Comparison of ENCODE assay signal across 9 cellular contexts in the genomic region with DNA sequence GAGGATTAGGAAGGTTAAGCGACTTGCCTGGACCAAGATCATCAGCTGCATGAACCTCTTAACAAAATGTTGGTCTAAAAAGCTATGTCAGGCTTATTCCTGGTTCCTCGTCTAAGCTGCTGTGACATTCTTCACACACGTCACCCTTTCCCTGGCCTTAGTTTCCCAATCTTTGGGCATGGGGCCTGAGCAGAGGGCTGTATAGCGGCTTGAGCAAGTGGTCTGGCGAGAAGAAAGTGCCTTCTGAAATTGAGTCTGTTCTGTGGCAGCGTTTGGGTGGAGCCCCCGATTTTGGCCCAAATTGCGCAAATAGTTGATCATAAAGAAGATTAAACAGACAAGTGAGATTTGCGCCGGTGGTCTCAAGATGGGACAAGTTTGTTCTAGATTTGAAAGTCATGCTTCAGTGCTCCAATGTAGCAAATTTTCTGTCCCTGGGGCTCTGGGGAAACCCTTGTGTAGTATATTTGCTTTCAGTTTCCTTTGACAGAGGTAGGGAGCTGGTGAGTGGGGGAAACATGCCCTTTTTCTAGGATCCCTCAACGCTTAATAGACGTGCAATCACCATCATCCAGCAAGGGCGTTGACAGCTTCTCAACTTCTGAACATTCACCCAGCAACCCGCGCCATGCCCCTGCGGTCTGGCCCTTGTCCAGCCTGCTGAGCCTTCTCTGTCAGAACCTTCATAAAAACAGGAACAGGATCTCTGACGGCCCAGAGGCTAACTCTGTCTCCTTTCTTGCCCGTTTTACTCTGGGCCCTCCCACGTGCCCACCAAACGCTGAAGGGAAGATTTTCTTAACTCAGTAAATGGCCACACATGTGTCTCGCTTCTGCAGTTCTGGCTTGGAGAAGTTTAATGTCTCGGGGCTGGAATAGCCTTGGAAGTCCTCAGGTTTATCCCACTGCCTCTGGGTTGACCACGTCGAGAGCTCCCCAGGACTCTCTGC. TPM values are rescaled to one million over a fixed set of nuclear protein-coding genes. Genes with fewer than 3 reads are reported as not detected.
DNase-seq lines count a peak whose midpoint lies in the region; ATAC-seq and TF ChIP-seq lines count a peak whose summit lies in the region.
"Had no signal": no experiment of that assay in that cellular context is flagged by ENCODE, and none has a peak within 500 bp of the region (broad histone marks: within the 10 kb centered on the region; RNA-seq: fewer than 3 reads in every experiment).

No MANE protein-coding gene starts in this region.

- H3K27me3 ChIP-seq in CD8-positive, alpha-beta memory T cell (ENCODE audit: insufficient read depth, low read length, poor library complexity, severe bottlenecking) = no peaks in the 10 kb centered on the region
- peaks cover 0 to 6% of the 10 kb centered on the region in 2 donors for H3K27me3 ChIP-seq in tibial nerve

- DNase-seq in CD8-positive, alpha-beta memory T cell = peak in 3 of 5 donors; percentile 4 to 41 (median 32)
- DNase-seq in activated CD8-positive, alpha-beta memory T cell treated with anti-CD3 and anti-CD28 coated beads, Interleukin-2, amount 10 ng/mL, durations not matched to agents 7 days and 5 days = peak; percentile 49
- DNase-seq in left colon (peak; percentile 51 to 53), tibial nerve (ENCODE audit: low spot score in 2 of 2) (peak; percentile 39 to 50), HCEC 1CT (no peak), ACHN (no peak)

- CTCF ChIA-PET in CD8-positive, alpha-beta memory T cell (lab: Charles Lee) = interaction anchor here (0.9 to 2.9 kb wide), 8 partner anchors 10 to 108 kb away, joined by 3 to 11 read pairs (median 4); no protein-coding TSS in a partner anchor
- CTCF ChIA-PET in activated CD8-positive, alpha-beta memory T cell treated with anti-CD3 and anti-CD28 coated beads, Interleukin-2, amount 10 ng/mL, durations not matched to agents 7 days and 5 days (lab: Charles Lee) = interaction anchor here (0.9 to 1.8 kb wide), 5 partner anchors 10 to 108 kb away, joined by 3 to 7 read pairs (median 3); no protein-coding TSS in a partner anchor

- peak overlapping the region; percentile 11 for H3K4me3 ChIP-seq in CD8-positive, alpha-beta memory T cell (ENCODE audit: low read length)
- no peak overlapping the region for H3K4me3 ChIP-seq in tibial nerve

- in situ Hi-C loops in ACHN (cut with HindIII; ENCODE audit: low pct_ligation_motif_present, low pct_unique_long_range_greater_than_20kb, low sequenced_read_pairs) = no loop called here

- no peak overlapping the region for H3K27ac ChIP-seq in CD8-positive, alpha-beta memory T cell (ENCODE audit: low read depth, low read length)
- H3K27ac ChIP-seq in tibial nerve = no peak overlapping the region
- H3K27ac ChIP-seq: parathyroid adenoma had no signal

- H3K4me3 Mint-ChIP-seq in CD8-positive, alpha-beta memory T cell = peak overlapping the region; percentile 5 to 85 (median 64)
- H3K4me3 Mint-ChIP-seq in activated CD8-positive, alpha-beta memory T cell treated with anti-CD3 and anti-CD28 coated beads, Interleukin-2, amount 10 ng/mL, durations not matched to agents 7 days and 5 days = peak overlapping the region; percentile 48

- peak overlapping the region; percentile 24 to 90 (median 68) for H3K27ac Mint-ChIP-seq in CD8-positive, alpha-beta memory T cell
- H3K27ac Mint-ChIP-seq in activated CD8-positive, alpha-beta memory T cell treated with anti-CD3 and anti-CD28 coated beads, Interleukin-2, amount 10 ng/mL, durations not matched to agents 7 days and 5 days = peak overlapping the region; percentile 75

- no peaks in the 10 kb centered on the region for H3K9me3 Mint-ChIP-seq in CD8-positive, alpha-beta memory T cell
- no peaks in the 10 kb centered on the region for H3K9me3 Mint-ChIP-seq in activated CD8-positive, alpha-beta memory T cell treated with anti-CD3 and anti-CD28 coated beads, Interleukin-2, amount 10 ng/mL, durations not matched to agents 7 days and 5 days (ENCODE audit: low read depth)

- TF ChIP-seq POLR2A in tibial nerve (IDR thresholded peaks at IDR 0.05) = no peak

- peaks cover 28% of the 10 kb centered on the region for H3K4me1 ChIP-seq in CD8-positive, alpha-beta memory T cell (ENCODE audit: insufficient read depth, low read length)
- H3K4me1 ChIP-seq in tibial nerve = peaks cover 0 to 3% (median 0%) of the 10 kb centered on the region in 4 donors
- H3K4me1 ChIP-seq: parathyroid adenoma had no signal

- no peaks in the 10 kb centered on the region for H3K36me3 Mint-ChIP-seq in CD8-positive, alpha-beta memory T cell
- no peaks in the 10 kb centered on the region for H3K36me3 Mint-ChIP-seq in activated CD8-positive, alpha-beta memory T cell treated with anti-CD3 and anti-CD28 coated beads, Interleukin-2, amount 10 ng/mL, durations not matched to agents 7 days and 5 days

- 71 to 73% methylated on average over 24 of the region's 24 CpGs for WGBS in tibial nerve, 2 donors

- POLR2A ChIA-PET in CD8-positive, alpha-beta memory T cell (lab: Charles Lee) = interaction anchor here (0.6 kb wide), 1 partner anchor 56 kb away, joined by 3 read pairs; no protein-coding TSS in a partner anchor

- peaks cover 0 to 5% of the 10 kb centered on the region in 2 donors for H3K27me3 Mint-ChIP-seq in CD8-positive, alpha-beta memory T cell
- H3K27me3 Mint-ChIP-seq in activated CD8-positive, alpha-beta memory T cell treated with anti-CD3 and anti-CD28 coated beads, Interleukin-2, amount 10 ng/mL, durations not matched to agents 7 days and 5 days = no peaks in the 10 kb centered on the region

- H3K4me1 Mint-ChIP-seq in CD8-positive, alpha-beta memory T cell = peaks cover 25 to 40% (median 37%) of the 10 kb centered on the region in 3 donors
- H3K4me1 Mint-ChIP-seq in activated CD8-positive, alpha-beta memory T cell treated with anti-CD3 and anti-CD28 coated beads, Interleukin-2, amount 10 ng/mL, durations not matched to agents 7 days and 5 days = peaks cover 34% of the 10 kb centered on the region

- intact Hi-C loops in left colon (cut with DNase I, micrococcal nuclease) = no loop called here

- ATAC-seq in GM19455 (IDR thresholded peaks at IDR 0.05; ENCODE audit: unreplicated experiment) (peak; percentile 66), HG03460 (IDR thresholded peaks at IDR 0.05; ENCODE audit: unreplicated experiment) (peak; percentile 49), left colon (peak; percentile 44)
- ATAC-seq in activated CD8-positive, alpha-beta memory T cell treated with anti-CD3 and anti-CD28 coated beads, Interleukin-2, amount 10 ng/mL, durations not matched to agents 7 days and 5 days = peak; percentile 74

- TF ChIP-seq EP300 in tibial nerve (IDR thresholded peaks at IDR 0.05) = peak in 1 of 2 donors; percentile 48

- no peak for TF ChIP-seq CTCF in tibial nerve (IDR thresholded peaks at IDR 0.05)

- no peaks in the 10 kb centered on the region for H3K36me3 ChIP-seq in CD8-positive, alpha-beta memory T cell (ENCODE audit: insufficient read depth, low read length)
- H3K36me3 ChIP-seq in tibial nerve = no peaks in the 10 kb centered on the region

- no peaks in the 10 kb centered on the region for H3K9me3 ChIP-seq in CD8-positive, alpha-beta memory T cell (ENCODE audit: low read length)
- no peaks in the 10 kb centered on the region for H3K9me3 ChIP-seq in tibial nerve

RNA-seq across cellular contexts. Expression of a gene that starts 58.4 kb away (rescaled TPM):
- total RNA-seq in CD8-positive, alpha-beta memory T cell = 100 to 1,000 TPM; 784 to 792 TPM
- 72.4 TPM for polyA plus RNA-seq in CD8-positive, alpha-beta memory T cell
- 100 to 1,000 TPM; 492 to 862 TPM for total RNA-seq in activated CD8-positive, alpha-beta memory T cell treated with anti-CD3 and anti-CD28 coated beads, Interleukin-2, amount 10 ng/mL, durations not matched to agents 7 days and 5 days
- 100 to 1,000 TPM in 1 of 2 donors, 10 to 100 TPM in 1; 97.7 to 106 TPM for total RNA-seq in left colon
- 100 to 1,000 TPM in 1 of 4 donors, 10 to 100 TPM in 3; 84.1 to 124 (median 89.7) TPM for total RNA-seq in tibial nerve

Comparison
In these comparisons a context has a peak if more than half of its experiments do, and no peak if none do; other contexts are left out.
1. DNase-seq: peak in CD8-positive, alpha-beta memory T cell (3 of 5), activated CD8-positive, alpha-beta memory T cell treated with anti-CD3 and anti-CD28 coated beads, Interleukin-2, amount 10 ng/mL, durations not matched to agents 7 days and 5 days (single experiment), left colon (2 of 2) and tibial nerve (2 of 2); none in HCEC 1CT (single experiment) and ACHN (single experiment).
2. Peak in every context shown above with its lines, with median percentiles within 50 percentile points of each other: ATAC-seq.